Comparison of ENCODE assay signal across 8 cellular contexts in the genomic region with DNA sequence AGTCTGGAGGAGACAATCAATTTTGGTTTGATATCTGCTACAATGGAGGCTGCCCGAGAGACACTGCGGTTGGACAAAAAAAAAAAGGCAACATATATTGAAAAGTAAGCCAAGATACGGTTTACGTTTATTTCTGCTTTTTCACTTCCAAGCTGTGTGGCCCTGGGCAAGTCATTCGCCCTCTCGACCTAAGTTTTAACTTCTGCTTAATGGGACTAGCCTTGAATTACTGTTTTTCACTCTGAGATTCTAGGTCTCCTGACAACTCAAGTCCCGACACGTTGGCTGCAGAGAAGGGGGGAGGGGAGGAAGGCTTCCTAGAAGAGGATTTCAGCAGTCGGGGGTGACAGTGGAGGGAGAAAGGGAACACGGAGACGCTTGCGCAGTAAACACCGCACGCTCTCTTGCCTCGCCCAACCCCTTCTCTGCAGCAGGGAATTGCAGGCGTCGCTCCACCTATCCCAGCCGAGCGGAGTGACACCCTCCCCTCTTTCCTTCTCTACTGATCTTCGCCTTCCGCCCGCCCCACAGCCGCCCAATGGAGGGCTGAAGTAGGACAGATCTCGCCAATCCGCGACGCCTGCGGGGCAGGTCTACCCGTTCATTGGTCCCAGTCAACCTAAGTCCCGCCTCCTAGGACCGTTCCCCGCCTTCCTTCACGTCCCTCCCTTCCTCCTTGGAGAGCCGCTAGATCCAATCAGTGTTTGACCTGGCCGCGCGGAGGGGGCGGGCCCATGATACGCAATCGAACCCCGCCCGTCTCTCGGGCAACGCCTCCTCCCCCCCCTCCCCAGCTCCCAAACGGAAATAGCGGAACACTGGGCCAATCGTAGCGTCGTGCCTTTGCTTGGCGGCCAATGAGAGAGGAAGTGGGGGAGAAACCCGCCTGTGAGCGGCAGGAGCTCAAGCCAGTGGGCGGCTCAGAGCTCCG. TPM values are rescaled to one million over a fixed set of nuclear protein-coding genes. Genes with fewer than 3 reads are reported as not detected.
DNase-seq lines count a peak whose midpoint lies in the region; ATAC-seq and TF ChIP-seq lines count a peak whose summit lies in the region.

No MANE protein-coding gene starts in this region.

- TF ChIP-seq POLR2A in NB4 (IDR thresholded peaks at IDR 0.05; ENCODE audit: extremely low read depth, insufficient read length): peak; percentile 46

- no peaks in the 10 kb centered on the region for H3K9me3 ChIP-seq in neutrophil

- peak; percentile 100 for DNase-seq in GM06990 (ENCODE audit: extremely low read depth, insufficient read length)
- peak; percentile 100 for DNase-seq in NB4 (ENCODE audit: low read depth)
- DNase-seq in SK-N-DZ (ENCODE audit: low spot score): peak; percentile 99
- DNase-seq in activated naive CD4-positive, alpha-beta T cell treated with anti-CD3 and anti-CD28 coated beads, Interleukin-2, amount 50 U/mL, for 16 hours: peak; percentile 98
- DNase-seq in germinal center (ENCODE audit: low spot score): peak; percentile 100
- DNase-seq in substantia nigra (lab: John Stamatoyannopoulos, UW): peak; percentile 85 to 100 (median 100)

- H3K36me3 ChIP-seq in GM06990 (ENCODE audit: control insufficient read depth, insufficient read depth, low read length): no peaks in the 10 kb centered on the region; the same call in 1 of the 2 replicates
- H3K36me3 ChIP-seq in neutrophil: peaks cover 7% of the 10 kb centered on the region

- H3K27me3 ChIP-seq in GM06990 (replicated peaks; ENCODE audit: control insufficient read depth, insufficient read depth, low read length) (no peaks in the 10 kb centered on the region), neutrophil (no peaks in the 10 kb centered on the region)

- TF ChIP-seq CTCF in GM06990 (IDR thresholded peaks at IDR 0.05; ENCODE audit: insufficient read depth, low read length, poor library complexity, severe bottlenecking): no peak
- no peak for TF ChIP-seq CTCF in NB4 (IDR thresholded peaks at IDR 0.05; ENCODE audit: low read depth, low read length)
- TF ChIP-seq CTCF in neutrophil (IDR thresholded peaks at IDR 0.05): peak; percentile 42

- H3K4me3 ChIP-seq in GM06990 (replicated peaks; ENCODE audit: low read depth, low read length) (peak overlapping the region; percentile 55), NB4 (ENCODE audit: low read depth, low read length) (peak overlapping the region; percentile 60), neutrophil (ENCODE audit: low read depth in 1 of 2, low read length in 1 of 2) (peak overlapping the region; percentile 79 to 97)

- peaks cover 25 to 30% of the 10 kb centered on the region in 2 experiments for H3K4me1 ChIP-seq in neutrophil (ENCODE audit: control insufficient read depth in 1 of 2, insufficient read depth in 1 of 2, low read depth in 1 of 2, low read length in 1 of 2)

- H3K27ac ChIP-seq in neutrophil (peak overlapping the region; percentile 97), substantia nigra (ENCODE audit: low read depth, low read length, poor library complexity, severe bottlenecking) (peak overlapping the region; percentile 92)

- ATAC-seq in HG02571 (IDR thresholded peaks at IDR 0.05; ENCODE audit: unreplicated experiment): peak; percentile 91

RNA-seq across cellular contexts. Expression of gene AP2A1, which starts 0.5 kb away (rescaled TPM):
- 27.7 and 32.5 TPM in 2 replicates for polyA plus RNA-seq in SK-N-DZ (2014; cell fraction: cytosol; rRNA removed)
- polyA plus RNA-seq in SK-N-DZ (2014; cell fraction: nucleus; rRNA removed): 25.9 and 42.0 TPM in 2 replicates

RNA-seq across cellular contexts. Expression of gene TSKS, which starts 3.2 kb away (rescaled TPM):
- polyA plus RNA-seq in SK-N-DZ (2014; cell fraction: cytosol; rRNA removed): 0.39 and 0.68 TPM in 2 replicates
- 0.49 and 0.70 TPM in 2 replicates for polyA plus RNA-seq in SK-N-DZ (2014; cell fraction: nucleus; rRNA removed)

RNA-seq across cellular contexts. Expression of gene FUZ, which starts 46.8 kb away (rescaled TPM):
- 52.2 and 65.5 TPM in 2 replicates for polyA plus RNA-seq in SK-N-DZ (2014; cell fraction: cytosol; rRNA removed)
- polyA plus RNA-seq in SK-N-DZ (2014; cell fraction: nucleus; rRNA removed): 56.1 and 64.4 TPM in 2 replicates

RNA-seq across cellular contexts. Expression of gene MED25, which starts 51.8 kb away (rescaled TPM):
- 26.0 and 26.1 TPM in 2 replicates for polyA plus RNA-seq in SK-N-DZ (2014; cell fraction: cytosol; rRNA removed)
- 41.8 and 47.5 TPM in 2 replicates for polyA plus RNA-seq in SK-N-DZ (2014; cell fraction: nucleus; rRNA removed)

Comparison
In these comparisons a context has a peak if more than half of its experiments do, and no peak if none do; other contexts are left out.
1. Peak in every context shown above with its lines: DNase-seq, ATAC-seq, H3K4me3 ChIP-seq and H3K27ac ChIP-seq.